Comparison of ENCODE assay signal across 1 cellular context in genomic region chr20:6663104-6663503, GRCh38.
TF ChIP-seq lines count a peak whose summit lies in the region.

No MANE protein-coding gene starts in this region.

TF ChIP-seq in H1, 55 proteins besides CTCF, POLR2A, EP300 and RAD21:
- no peak for TF ChIP-seq CHD7 (IDR thresholded peaks at IDR 0.05; ENCODE audit: insufficient replicate concordance, low read length)
- no peak for TF ChIP-seq POU5F1 (IDR thresholded peaks at IDR 0.05; ENCODE audit: low read depth, low read length)
- TF ChIP-seq HDAC2 (IDR thresholded peaks at IDR 0.05; ENCODE audit: borderline replicate concordance in 1 of 2, low read depth in 2 of 2, low read length in 2 of 2), result no peak
- TF ChIP-seq CBX8 (IDR thresholded peaks at IDR 0.05; ENCODE audit: borderline replicate concordance, low read depth, low read length), result no peak
- no peak for TF ChIP-seq BRCA1 (IDR thresholded peaks at IDR 0.05; ENCODE audit: low read depth, low read length)
- no peak for TF ChIP-seq MAX (IDR thresholded peaks at IDR 0.05)
- no peak for TF ChIP-seq BCL11A (IDR thresholded peaks at IDR 0.05; ENCODE audit: low read depth in 2 of 2, low read length in 2 of 2)
